In genomic region chr12:25811656-25812126, GRCh38 we compare ENCODE assay signal across 10 cellular contexts.
DNase-seq lines count a peak whose midpoint lies in the region; ATAC-seq lines count a peak whose summit lies in the region.
"Had no signal": no experiment of that assay in that cellular context is flagged by ENCODE, and none has a peak within 500 bp of the region (broad histone marks: within the 10 kb centered on the region; RNA-seq: fewer than 3 reads in every experiment).

No MANE protein-coding gene starts in this region.

- CTCF ChIA-PET in activated CD4-positive, alpha-beta T cell treated with anti-CD3 and anti-CD28 coated beads for 36 hours (lab: Charles Lee), result no interaction called here

- intact Hi-C loops in activated CD4-positive, alpha-beta T cell treated with anti-CD3 and anti-CD28 coated beads for 36 hours (cut with DNase I, micrococcal nuclease), result no loop called here
- intact Hi-C loops in Right ventricle myocardium superior (cut with DNase I), result no loop called here

- peak; percentile 74 for ATAC-seq in activated CD4-positive, alpha-beta T cell treated with anti-CD3 and anti-CD28 coated beads for 36 hours
- peak; percentile 47 for ATAC-seq in HG02884 (IDR thresholded peaks at IDR 0.05; ENCODE audit: unreplicated experiment)
- no peak for ATAC-seq in Right ventricle myocardium superior (ENCODE audit: poor library complexity)

- H3K36me3 Mint-ChIP-seq in activated CD4-positive, alpha-beta T cell treated with anti-CD3 and anti-CD28 coated beads for 36 hours (ENCODE audit: low read depth), result no peaks in the 10 kb centered on the region
- no peaks in the 10 kb centered on the region for H3K36me3 Mint-ChIP-seq in stimulated activated naive CD8-positive, alpha-beta T cell treated with anti-CD3 and anti-CD28 coated beads, Interleukin-15, Interleukin-2, amounts not matched to agents 100 ng/mL and 50 ng/mL, for 24 hours (ENCODE audit: low read depth)

- H3K27ac Mint-ChIP-seq in activated CD4-positive, alpha-beta T cell treated with anti-CD3 and anti-CD28 coated beads for 36 hours, result no peak overlapping the region
- H3K27ac Mint-ChIP-seq in stimulated activated naive CD8-positive, alpha-beta T cell treated with anti-CD3 and anti-CD28 coated beads, Interleukin-15, Interleukin-2, amounts not matched to agents 100 ng/mL and 50 ng/mL, for 24 hours, result peak overlapping the region; percentile 51

- no peak overlapping the region for H3K4me3 Mint-ChIP-seq in activated CD4-positive, alpha-beta T cell treated with anti-CD3 and anti-CD28 coated beads for 36 hours
- no peak overlapping the region for H3K4me3 Mint-ChIP-seq in stimulated activated naive CD8-positive, alpha-beta T cell treated with anti-CD3 and anti-CD28 coated beads, Interleukin-15, Interleukin-2, amounts not matched to agents 100 ng/mL and 50 ng/mL, for 24 hours

- POLR2A ChIA-PET in activated CD4-positive, alpha-beta T cell treated with anti-CD3 and anti-CD28 coated beads for 36 hours (lab: Charles Lee), result no interaction called here

- H3K4me1 Mint-ChIP-seq in activated CD4-positive, alpha-beta T cell treated with anti-CD3 and anti-CD28 coated beads for 36 hours, result peaks cover 15% of the 10 kb centered on the region
- peaks cover 24% of the 10 kb centered on the region for H3K4me1 Mint-ChIP-seq in stimulated activated naive CD8-positive, alpha-beta T cell treated with anti-CD3 and anti-CD28 coated beads, Interleukin-15, Interleukin-2, amounts not matched to agents 100 ng/mL and 50 ng/mL, for 24 hours (ENCODE audit: low read depth)

- peaks cover 2% of the 10 kb centered on the region for H3K9me3 Mint-ChIP-seq in activated CD4-positive, alpha-beta T cell treated with anti-CD3 and anti-CD28 coated beads for 36 hours (ENCODE audit: low read depth)
- peaks cover 6% of the 10 kb centered on the region for H3K9me3 Mint-ChIP-seq in stimulated activated naive CD8-positive, alpha-beta T cell treated with anti-CD3 and anti-CD28 coated beads, Interleukin-15, Interleukin-2, amounts not matched to agents 100 ng/mL and 50 ng/mL, for 24 hours

- DNase-seq in activated CD4-positive, alpha-beta T cell treated with anti-CD3 and anti-CD28 coated beads for 36 hours, result peak; percentile 25
- DNase-seq in activated CD4-positive, alpha-beta T cell treated with anti-CD3 and anti-CD28 coated beads for 1 hour, result no peak
- DNase-seq in SW480 (ENCODE audit: low spot score) (peak; percentile 48), amygdala (lab: John Stamatoyannopoulos, UW) (no peak), Right ventricle myocardium superior (no peak)
- no peak for DNase-seq in activated CD4-positive, alpha-beta T cell treated with anti-CD3 and anti-CD28 coated beads for 48 hours
- DNase-seq: AML-193, trophoblast cell had no signal

- no peaks in the 10 kb centered on the region for H3K27me3 Mint-ChIP-seq in activated CD4-positive, alpha-beta T cell treated with anti-CD3 and anti-CD28 coated beads for 36 hours
- H3K27me3 Mint-ChIP-seq in stimulated activated naive CD8-positive, alpha-beta T cell treated with anti-CD3 and anti-CD28 coated beads, Interleukin-15, Interleukin-2, amounts not matched to agents 100 ng/mL and 50 ng/mL, for 24 hours, result no peaks in the 10 kb centered on the region

Comparison
In these comparisons a context has a peak if more than half of its experiments do, and no peak if none do; other contexts are left out.
1. DNase-seq: peak in activated CD4-positive, alpha-beta T cell treated with anti-CD3 and anti-CD28 coated beads for 36 hours (single experiment) and SW480 (single experiment); none in activated CD4-positive, alpha-beta T cell treated with anti-CD3 and anti-CD28 coated beads for 1 hour (single experiment), amygdala (0 of 56), Right ventricle myocardium superior (single experiment) and activated CD4-positive, alpha-beta T cell treated with anti-CD3 and anti-CD28 coated beads for 48 hours (single experiment).